ENCODE assay signal across 1 cellular context in the genomic region with DNA sequence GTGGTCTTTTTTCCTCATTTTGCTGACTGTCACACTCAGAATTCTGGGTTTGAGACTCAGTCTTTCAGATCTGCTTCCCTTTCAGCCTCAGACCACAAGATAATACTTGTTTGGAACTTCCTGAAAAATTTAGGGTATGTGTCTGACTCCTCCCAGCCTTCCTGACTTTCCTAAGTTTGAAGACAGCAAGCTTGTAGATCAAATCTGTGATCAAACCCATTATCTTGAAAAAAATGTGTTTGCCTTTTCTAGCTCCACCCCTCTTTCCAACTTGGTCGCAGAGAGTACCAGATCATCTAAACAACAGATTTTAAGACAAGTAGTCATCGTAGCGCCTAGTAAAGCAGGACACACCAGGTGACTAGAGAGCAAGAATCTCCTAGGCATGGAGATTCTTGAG.
TF ChIP-seq lines count a peak whose summit lies in the region.

No MANE protein-coding gene starts in this region.

TF ChIP-seq in K562, 482 proteins besides CTCF, POLR2A, EP300 and RAD21:
- TF ChIP-seq HMGN3 (IDR thresholded peaks at IDR 0.05; ENCODE audit: borderline replicate concordance, extremely low read depth, insufficient read length, low read depth, low read length) (no peak), HMBOX1 (IDR thresholded peaks at IDR 0.05) (peak; percentile 57; the same call in 1 of the 2 replicates), ZNF695 (CRISPR knock-in tag; IDR thresholded peaks at IDR 0.05) (no peak)
